In genomic region chr2:118224144-118224887, GRCh38 we compare ENCODE assay signal across 7 cellular contexts.
DNase-seq lines count a peak whose midpoint lies in the region; ATAC-seq and TF ChIP-seq lines count a peak whose summit lies in the region.

No MANE protein-coding gene starts in this region.

- no peaks in the 10 kb centered on the region for H3K79me1 ChIP-seq in neuronal stem cell (ENCODE audit: low read depth, low read length)

- peaks cover 47% of the 10 kb centered on the region for H3K27me3 Mint-ChIP-seq in activated B cell treated with CpG ODN at 0.5 μM for 24 hours
- H3K27me3 Mint-ChIP-seq in effector memory CD8-positive, alpha-beta T cell: peaks cover 77 to 83% of the 10 kb centered on the region in 2 donors

- WGBS in neuronal stem cell (ENCODE audit: extremely low coverage in 2 of 2, insufficient read length in 2 of 2, insufficient replicate concordance in 1 of 2), 2 donors: no CpG with 5 or more reads among the region's 72 CpGs
- WGBS in aorta, 2 donors: 11 to 12% methylated on average over 68 to 72 of the region's 72 CpGs

- peak overlapping the region; percentile 93 for H2AFZ ChIP-seq in neuronal stem cell (ENCODE audit: low read length)

- peak; percentile 65 for ATAC-seq in GM18909 (IDR thresholded peaks at IDR 0.05; ENCODE audit: poor library complexity, unreplicated experiment)
- peak; percentile 51 for ATAC-seq in HG02938 (IDR thresholded peaks at IDR 0.05; ENCODE audit: unreplicated experiment)
- peak; percentile 64 for ATAC-seq in activated B cell treated with CpG ODN at 0.5 μM for 24 hours (ENCODE audit: low read depth)
- peak; percentile 69 for ATAC-seq in effector memory CD8-positive, alpha-beta T cell (replicated peaks)
- no peak for ATAC-seq in aorta (ENCODE audit: low FRiP score)

- DNase-seq in activated B cell treated with CpG ODN at 0.5 μM for 24 hours (peak; percentile 43), neuronal stem cell (ENCODE audit: low spot score) (peak; percentile 44), hippocampal formation (lab: John Stamatoyannopoulos, UW) (no peak), aorta (no peak)
- peak; percentile 12 to 27 (median 21) for DNase-seq in effector memory CD8-positive, alpha-beta T cell

- peak overlapping the region; percentile 53 to 72 for H3K4me3 ChIP-seq in neuronal stem cell (ENCODE audit: low read length in 2 of 2)
- H3K4me3 ChIP-seq in aorta (ENCODE audit: low read length in 2 of 2): peak overlapping the region in 1 of 2 donors; percentile 25

- peak overlapping the region; percentile 5 for H3K23ac ChIP-seq in neuronal stem cell (ENCODE audit: low read depth, low read length, poor library complexity)

- CTCF ChIA-PET in activated B cell treated with CpG ODN at 0.5 μM for 24 hours (lab: Charles Lee): interaction anchor here (0.8 to 4.7 kb wide), 5 partner anchors 16 to 659 kb away, joined by 3 to 41 read pairs (median 4); no protein-coding TSS in a partner anchor

- peak overlapping the region; percentile 50 for H3K9ac ChIP-seq in neuronal stem cell (ENCODE audit: low read depth, low read length, poor library complexity)

- H4K91ac ChIP-seq in neuronal stem cell (ENCODE audit: low read depth, low read length, poor library complexity): no peak overlapping the region

- peak overlapping the region; percentile 63 for H2BK15ac ChIP-seq in neuronal stem cell (ENCODE audit: low read length)

- no peak overlapping the region for H2BK120ac ChIP-seq in neuronal stem cell (ENCODE audit: low read depth, low read length)

- peak overlapping the region; percentile 92 for H3K18ac ChIP-seq in neuronal stem cell (ENCODE audit: low read length)

- peak overlapping the region; percentile 91 for H3K4me3 Mint-ChIP-seq in activated B cell treated with CpG ODN at 0.5 μM for 24 hours
- H3K4me3 Mint-ChIP-seq in effector memory CD8-positive, alpha-beta T cell: peak overlapping the region; percentile 86 to 90

- H3K4ac ChIP-seq in neuronal stem cell (ENCODE audit: low read length): no peak overlapping the region

- H2BK12ac ChIP-seq in neuronal stem cell (ENCODE audit: low read length): no peak overlapping the region

- H2AK5ac ChIP-seq in neuronal stem cell (ENCODE audit: low read depth, low read length): no peak overlapping the region

- POLR2A ChIA-PET in activated B cell treated with CpG ODN at 0.5 μM for 24 hours (lab: Charles Lee): interaction anchor here (0.9 to 2.0 kb wide), 6 partner anchors 38 to 631 kb away, joined by 3 to 13 read pairs (median 5); partner anchors contain the start of gene INSIG2

- H3K36me3 ChIP-seq in neuronal stem cell (replicated peaks in 1 of 2; ENCODE audit: control insufficient read depth in 2 of 2, insufficient read depth in 2 of 2, low read length in 2 of 2): no peaks in the 10 kb centered on the region
- H3K36me3 ChIP-seq in aorta (ENCODE audit: control insufficient read depth in 1 of 2, insufficient read depth in 2 of 2, low read length in 1 of 2): no peaks in the 10 kb centered on the region

- H3K27ac Mint-ChIP-seq in activated B cell treated with CpG ODN at 0.5 μM for 24 hours: peak overlapping the region; percentile 87
- peak overlapping the region; percentile 90 to 91 for H3K27ac Mint-ChIP-seq in effector memory CD8-positive, alpha-beta T cell

- TF ChIP-seq CTCF in activated B cell treated with CpG ODN at 0.5 μM for 24 hours (IDR thresholded peaks at IDR 0.05): no peak

- H3K9me3 Mint-ChIP-seq in activated B cell treated with CpG ODN at 0.5 μM for 24 hours: no peaks in the 10 kb centered on the region
- H3K9me3 Mint-ChIP-seq in effector memory CD8-positive, alpha-beta T cell: no peaks in the 10 kb centered on the region

- peaks cover 30% of the 10 kb centered on the region for H3K4me1 Mint-ChIP-seq in activated B cell treated with CpG ODN at 0.5 μM for 24 hours
- peaks cover 7 to 10% of the 10 kb centered on the region in 2 donors for H3K4me1 Mint-ChIP-seq in effector memory CD8-positive, alpha-beta T cell (ENCODE audit: low read depth in 2 of 2)

- H3K4me1 ChIP-seq in neuronal stem cell (ENCODE audit: control insufficient read depth in 2 of 2, insufficient read depth in 1 of 2, low read depth in 1 of 2, low read length in 2 of 2) (peaks cover 12 to 23% of the 10 kb centered on the region in 2 donors), aorta (ENCODE audit: control insufficient read depth in 1 of 2, insufficient read depth in 2 of 2, low read length in 2 of 2) (no peaks in the 10 kb centered on the region)

- H3K27me3 ChIP-seq in neuronal stem cell (ENCODE audit: control insufficient read depth in 3 of 3, insufficient read depth in 3 of 3, low read depth in 1 of 3, low read length in 3 of 3) (peaks cover 0 to 25% (median 6%) of the 10 kb centered on the region in 3 experiments), aorta (ENCODE audit: control insufficient read depth in 1 of 2, insufficient read depth in 2 of 2, low read length in 1 of 2) (peaks cover 0 to 2% of the 10 kb centered on the region in 2 donors)

- H3K36me3 Mint-ChIP-seq in activated B cell treated with CpG ODN at 0.5 μM for 24 hours (ENCODE audit: low read depth): no peaks in the 10 kb centered on the region
- H3K36me3 Mint-ChIP-seq in effector memory CD8-positive, alpha-beta T cell (ENCODE audit: insufficient read depth): peaks cover 3% of the 10 kb centered on the region

- H3K4me2 ChIP-seq in neuronal stem cell (ENCODE audit: insufficient read depth, low read length, poor library complexity, severe bottlenecking): peak overlapping the region; percentile 78

- H3K14ac ChIP-seq in neuronal stem cell (ENCODE audit: low read length): peak overlapping the region; percentile 17

- intact Hi-C loops in activated B cell treated with CpG ODN at 0.5 μM for 24 hours (cut with micrococcal nuclease) (loop anchor here (1.0 to 10.0 kb wide), 6 partner anchors 39 to 1453 kb away; partner anchors contain the start of genes C2orf76, DBI, DDX18 and TMEM177), aorta (cut with DNase I) (no loop called here)

- H3K27ac ChIP-seq in neuronal stem cell (replicated peaks; ENCODE audit: low read length) (no peak overlapping the region), aorta (ENCODE audit: low read depth in 1 of 2, low read length in 2 of 2) (no peak overlapping the region)

- no peak overlapping the region for H2BK5ac ChIP-seq in neuronal stem cell (ENCODE audit: low read length)

- no peaks in the 10 kb centered on the region for H3K9me3 ChIP-seq in neuronal stem cell (replicated peaks in 1 of 2; ENCODE audit: control insufficient read depth in 2 of 2, insufficient read depth in 1 of 2, low read depth in 1 of 2, low read length in 2 of 2)
- H3K9me3 ChIP-seq in aorta (ENCODE audit: control insufficient read depth, low read length): no peaks in the 10 kb centered on the region

- H4K8ac ChIP-seq in neuronal stem cell (ENCODE audit: low read depth, low read length): no peak overlapping the region

Comparison
In these comparisons a context has a peak if more than half of its experiments do, and no peak if none do; other contexts are left out.
1. DNase-seq: peak in activated B cell treated with CpG ODN at 0.5 μM for 24 hours (single experiment), effector memory CD8-positive, alpha-beta T cell (3 of 3) and neuronal stem cell (single experiment); none in hippocampal formation (0 of 2) and aorta (0 of 2).